1 cellular context compared by ENCODE assay signal in genomic region chr19:58575183-58576041, GRCh38.
A peak's percentile ranks its signal among the peaks of the same experiment; 100 is the strongest.
TF ChIP-seq lines count a peak whose summit lies in the region.

No MANE protein-coding gene starts in this region.

TF ChIP-seq in HepG2, 621 proteins besides CTCF, POLR2A, EP300 and RAD21 (continued from another document and continues in another):
- TF ChIP-seq RNF219 (CRISPR knock-in tag; IDR thresholded peaks at IDR 0.05) = no peak
- no peak for TF ChIP-seq NFIC (IDR thresholded peaks at IDR 0.05; ENCODE audit: low read length)
- TF ChIP-seq, protein P1, sequence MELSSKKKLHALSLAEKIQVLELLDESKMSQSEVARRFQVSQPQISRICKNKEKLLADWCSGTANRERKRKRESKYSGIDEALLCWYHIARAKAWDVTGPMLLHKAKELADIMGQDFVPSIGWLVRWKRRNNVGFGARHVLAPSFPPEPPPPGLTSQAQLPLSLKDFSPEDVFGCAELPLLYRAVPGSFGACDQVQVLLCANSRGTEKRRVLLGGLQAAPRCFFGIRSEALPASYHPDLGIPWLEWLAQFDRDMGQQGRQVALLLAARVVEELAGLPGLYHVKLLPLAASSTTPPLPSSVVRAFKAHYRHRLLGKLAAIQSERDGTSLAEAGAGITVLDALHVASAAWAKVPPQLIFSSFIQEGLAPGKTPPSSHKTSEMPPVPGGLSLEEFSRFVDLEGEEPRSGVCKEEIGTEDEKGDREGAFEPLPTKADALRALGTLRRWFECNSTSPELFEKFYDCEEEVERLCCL (CRISPR knock-in tag; IDR thresholded peaks at IDR 0.05; ENCODE audit: borderline replicate concordance) = no peak
- no peak for TF ChIP-seq THAP8 (CRISPR knock-in tag; IDR thresholded peaks at IDR 0.05; ENCODE audit: borderline replicate concordance)
- TF ChIP-seq ZNF75D (CRISPR knock-in tag; IDR thresholded peaks at IDR 0.05; ENCODE audit: borderline replicate concordance) = no peak
- TF ChIP-seq NR1H2 (CRISPR knock-in tag; IDR thresholded peaks at IDR 0.05; ENCODE audit: borderline replicate concordance, low read depth) = no peak
- no peak for TF ChIP-seq ZBTB3 (CRISPR knock-in tag; IDR thresholded peaks at IDR 0.05; ENCODE audit: borderline replicate concordance, low read depth)
- TF ChIP-seq FOXK2 (IDR thresholded peaks at IDR 0.05) = no peak
- TF ChIP-seq HOXD1 (CRISPR knock-in tag; IDR thresholded peaks at IDR 0.05) = no peak
- TF ChIP-seq ZNF383 (CRISPR knock-in tag; IDR thresholded peaks at IDR 0.05; ENCODE audit: borderline replicate concordance) = peak; percentile 80; the same call in 1 of the 2 replicates
- no peak for TF ChIP-seq SOX13 (IDR thresholded peaks at IDR 0.05)
- TF ChIP-seq SOX13 (CRISPR knock-in tag; conservative IDR thresholded peaks at IDR 0.05 in 1 of 2, IDR thresholded peaks at IDR 0.05 in 1 of 2) = no peak
- no peak for TF ChIP-seq MAFG (CRISPR knock-in tag; IDR thresholded peaks at IDR 0.05)
- TF ChIP-seq KIAA2018 (CRISPR knock-in tag; IDR thresholded peaks at IDR 0.05; ENCODE audit: borderline replicate concordance) = no peak
- no peak for TF ChIP-seq SETDB1 (CRISPR knock-in tag; IDR thresholded peaks at IDR 0.05; ENCODE audit: borderline replicate concordance)
- TF ChIP-seq XRCC5 (optimal IDR thresholded peaks at IDR 0.05; ENCODE audit: low read length) = peak; percentile 28
- TF ChIP-seq, protein P2, sequence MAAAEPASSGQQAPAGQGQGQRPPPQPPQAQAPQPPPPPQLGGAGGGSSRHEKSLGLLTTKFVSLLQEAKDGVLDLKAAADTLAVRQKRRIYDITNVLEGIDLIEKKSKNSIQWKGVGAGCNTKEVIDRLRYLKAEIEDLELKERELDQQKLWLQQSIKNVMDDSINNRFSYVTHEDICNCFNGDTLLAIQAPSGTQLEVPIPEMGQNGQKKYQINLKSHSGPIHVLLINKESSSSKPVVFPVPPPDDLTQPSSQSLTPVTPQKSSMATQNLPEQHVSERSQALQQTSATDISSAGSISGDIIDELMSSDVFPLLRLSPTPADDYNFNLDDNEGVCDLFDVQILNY (CRISPR knock-in tag; conservative IDR thresholded peaks at IDR 0.05) = no peak; the same call in 1 of the 2 replicates
- TF ChIP-seq NR3C1 (CRISPR knock-in tag; IDR thresholded peaks at IDR 0.05) = no peak
- TF ChIP-seq ATM (IDR thresholded peaks at IDR 0.05; ENCODE audit: borderline replicate concordance) = no peak
- no peak for TF ChIP-seq ZNF3 (CRISPR knock-in tag; IDR thresholded peaks at IDR 0.05)
- TF ChIP-seq THAP7 (CRISPR knock-in tag; IDR thresholded peaks at IDR 0.05) = peak; percentile 83; the same call in 1 of the 2 replicates
- TF ChIP-seq ZBTB42 (CRISPR knock-in tag; IDR thresholded peaks at IDR 0.05) = no peak
- peak; percentile 92; the same call in 1 of the 2 replicates for TF ChIP-seq ZNF839 (CRISPR knock-in tag; IDR thresholded peaks at IDR 0.05; ENCODE audit: borderline replicate concordance)
- TF ChIP-seq CAMTA2 (CRISPR knock-in tag; IDR thresholded peaks at IDR 0.05; ENCODE audit: borderline replicate concordance) = no peak
- peak; percentile 29; the same call in 1 of the 2 replicates for TF ChIP-seq ZBTB37 (CRISPR knock-in tag; IDR thresholded peaks at IDR 0.05)
- peak; percentile 82; the same call in 1 of the 2 replicates for TF ChIP-seq NFE2L1 (CRISPR knock-in tag; IDR thresholded peaks at IDR 0.05; ENCODE audit: borderline replicate concordance)
- peak; percentile 63 for TF ChIP-seq AGO1 (IDR thresholded peaks at IDR 0.05; ENCODE audit: low read depth, low read length, poor library complexity, severe bottlenecking)
- no peak; the same call in 1 of the 2 replicates for TF ChIP-seq ZSCAN21 (CRISPR knock-in tag; IDR thresholded peaks at IDR 0.05; ENCODE audit: borderline replicate concordance)
- no peak for TF ChIP-seq ZNF782 (CRISPR knock-in tag; IDR thresholded peaks at IDR 0.05; ENCODE audit: borderline replicate concordance)
- TF ChIP-seq ZNF704 (CRISPR knock-in tag; IDR thresholded peaks at IDR 0.05; ENCODE audit: borderline replicate concordance) = no peak; the same call in 1 of the 2 replicates
- TF ChIP-seq SMARCE1 (IDR thresholded peaks at IDR 0.05; ENCODE audit: borderline replicate concordance) = no peak
- no peak for TF ChIP-seq RARG (CRISPR knock-in tag; IDR thresholded peaks at IDR 0.05; ENCODE audit: low read depth)
- TF ChIP-seq ZNF34 (CRISPR knock-in tag; IDR thresholded peaks at IDR 0.05; ENCODE audit: borderline replicate concordance) = no peak
- TF ChIP-seq POLR2AphosphoS5 (IDR thresholded peaks at IDR 0.05; ENCODE audit: low read depth, low read length) = peak; percentile 87
- TF ChIP-seq ZSCAN22 (CRISPR knock-in tag; IDR thresholded peaks at IDR 0.05) = no peak
- TF ChIP-seq DPF2 (CRISPR knock-in tag; IDR thresholded peaks at IDR 0.05; ENCODE audit: borderline replicate concordance, low read depth) = no peak
- TF ChIP-seq IKZF4 (CRISPR knock-in tag; IDR thresholded peaks at IDR 0.05; ENCODE audit: borderline replicate concordance, low read depth, not compliant biosample characterization) = no peak
- peak; percentile 4; the same call in 1 of the 2 replicates for TF ChIP-seq RFX5 (IDR thresholded peaks at IDR 0.05; ENCODE audit: low read depth, low read length)
- TF ChIP-seq, protein P3, sequence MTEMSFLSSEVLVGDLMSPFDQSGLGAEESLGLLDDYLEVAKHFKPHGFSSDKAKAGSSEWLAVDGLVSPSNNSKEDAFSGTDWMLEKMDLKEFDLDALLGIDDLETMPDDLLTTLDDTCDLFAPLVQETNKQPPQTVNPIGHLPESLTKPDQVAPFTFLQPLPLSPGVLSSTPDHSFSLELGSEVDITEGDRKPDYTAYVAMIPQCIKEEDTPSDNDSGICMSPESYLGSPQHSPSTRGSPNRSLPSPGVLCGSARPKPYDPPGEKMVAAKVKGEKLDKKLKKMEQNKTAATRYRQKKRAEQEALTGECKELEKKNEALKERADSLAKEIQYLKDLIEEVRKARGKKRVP (CRISPR knock-in tag; IDR thresholded peaks at IDR 0.05) = no peak
- TF ChIP-seq SAP130 (CRISPR knock-in tag; IDR thresholded peaks at IDR 0.05; ENCODE audit: low read depth) = peak; percentile 81
- peak; percentile 68; the same call in 1 of the 2 replicates for TF ChIP-seq MYPOP (CRISPR knock-in tag; IDR thresholded peaks at IDR 0.05)
- TF ChIP-seq ZFP62 (CRISPR knock-in tag; IDR thresholded peaks at IDR 0.05) = peak; percentile 63; the same call in 1 of the 2 replicates
- TF ChIP-seq PAWR (CRISPR knock-in tag; IDR thresholded peaks at IDR 0.05; ENCODE audit: borderline replicate concordance) = no peak
- TF ChIP-seq MXD1 (CRISPR knock-in tag; IDR thresholded peaks at IDR 0.05) = no peak
- 0 out of 2 replicates have a peak, but pooled peaks have one; percentile 71 for TF ChIP-seq ISX (CRISPR knock-in tag; conservative IDR thresholded peaks at IDR 0.05)
